15 cellular contexts compared by ENCODE assay signal in genomic region chr4:174669278-174669677, GRCh38.
DNase-seq lines count a peak whose midpoint lies in the region; ATAC-seq and TF ChIP-seq lines count a peak whose summit lies in the region.
"Had no signal": no experiment of that assay in that cellular context is flagged by ENCODE, and none has a peak within 500 bp of the region (broad histone marks: within the 10 kb centered on the region; RNA-seq: fewer than 3 reads in every experiment).

No MANE protein-coding gene starts in this region.

- CTCF ChIA-PET in PC-9 (lab: Charles Lee): no interaction called here

- TF ChIP-seq CTCF in PC-9 (conservative IDR thresholded peaks at IDR 0.05): no peak
- TF ChIP-seq CTCF in epithelial cell of proximal tubule (conservative IDR thresholded peaks at IDR 0.05; ENCODE audit: low read depth, low read length): no peak

- no peaks in the 10 kb centered on the region for H3K79me2 ChIP-seq in PC-9 (ENCODE audit: low read depth)

- no peak overlapping the region for H2AFZ ChIP-seq in PC-9

- no peaks in the 10 kb centered on the region for H3K27me3 ChIP-seq in PC-9 (ENCODE audit: insufficient read depth, low read depth)
- H3K27me3 ChIP-seq: SJCRH30 had no signal

- H3F3A ChIP-seq in PC-9 (ENCODE audit: insufficient read depth, low read depth): no peaks in the 10 kb centered on the region

- H3K4me2 ChIP-seq in PC-9: no peak overlapping the region

- H3K27ac ChIP-seq in PC-9: 0 out of 2 replicates have a peak overlapping the region, but pooled peaks have one; percentile 19
- H3K27ac ChIP-seq: SJCRH30 had no signal

- H4K20me1 ChIP-seq in PC-9 (ENCODE audit: insufficient read depth): no peaks in the 10 kb centered on the region

- DNase-seq in EH (ENCODE audit: low read depth) (peak; percentile 67), PC-9 (peak in 1 of 2 experiments; percentile 52), epithelial cell of proximal tubule (ENCODE audit: low read depth) (peak; percentile 78), renal cortical epithelial cell (ENCODE audit: low read depth) (peak; percentile 95), COR-L47 (lab: John Stamatoyannopoulos, UW) (no peak)
- DNase-seq: activated CD4-positive, CD25-positive, alpha-beta regulatory T cell; activated T-cell treated with anti-CD3 and anti-CD28 coated beads, Interleukin-2, amount 50 U/mL, for 4 hours; NCI-H1105; NCI-H510A treated with DMSO at 0.1 percent for 48 hours; SJCRH30; stimulated activated CD4-positive, alpha-beta T cell treated with anti-CD3 and anti-CD28 coated beads, Interleukin-1b, Interleukin-23, amount 100 ng/mL, for 48 hours; stimulated activated naive CD8-positive, alpha-beta T cell treated with anti-CD3 and anti-CD28 coated beads, Interleukin-15, Interleukin-2, amounts not matched to agents 100 U/mL and 50 U/mL, for 24 hours had no signal

- intact Hi-C loops in PC-9 (cut with micrococcal nuclease; ENCODE audit: unreplicated experiment): no loop called here

- BruUV-seq in PC-9 (replicated peaks; lab: Mats Ljungman, UMichigan): no TSS peak

- no peaks in the 10 kb centered on the region for H3K4me1 ChIP-seq in PC-9 (replicated peaks; ENCODE audit: insufficient read depth)
- H3K4me1 ChIP-seq: SJCRH30 had no signal

- ATAC-seq in GM18909 (IDR thresholded peaks at IDR 0.05; ENCODE audit: poor library complexity, unreplicated experiment) (no peak), GM18498 (IDR thresholded peaks at IDR 0.05; ENCODE audit: unreplicated experiment) (no peak), GM19023 (IDR thresholded peaks at IDR 0.05; ENCODE audit: unreplicated experiment) (no peak)
- ATAC-seq: activated T-cell treated with anti-CD3 and anti-CD28 coated beads, Interleukin-2, amount 50 U/mL, for 4 hours; stimulated activated naive CD8-positive, alpha-beta T cell treated with anti-CD3 and anti-CD28 coated beads, Interleukin-15, Interleukin-2, amounts not matched to agents 100 U/mL and 50 U/mL, for 24 hours had no signal

- POLR2A ChIA-PET in PC-9 (lab: Charles Lee; ENCODE audit: unreplicated experiment): no interaction called here

- no peak overlapping the region for H3K4me3 ChIP-seq in PC-9
- no peak overlapping the region for H3K4me3 ChIP-seq in epithelial cell of proximal tubule (ENCODE audit: low read depth, low read length)
- H3K4me3 ChIP-seq: SJCRH30 had no signal

- H3K36me3 ChIP-seq in PC-9 (ENCODE audit: low read depth): no peaks in the 10 kb centered on the region
- H3K36me3 ChIP-seq: SJCRH30 had no signal

- no peaks in the 10 kb centered on the region for H3K9me3 ChIP-seq in PC-9 (ENCODE audit: insufficient read depth, low read depth)
- H3K9me3 ChIP-seq: SJCRH30 had no signal

- no peaks in the 10 kb centered on the region for H3K9me2 ChIP-seq in PC-9 (ENCODE audit: insufficient read depth)
